Comparison of ENCODE assay signal across 9 cellular contexts in genomic region chr1:221715321-221716169, GRCh38. TPM values are rescaled to one million over a fixed set of nuclear protein-coding genes. Genes with fewer than 3 reads are reported as not detected.
DNase-seq lines count a peak whose midpoint lies in the region; ATAC-seq and TF ChIP-seq lines count a peak whose summit lies in the region.
"Had no signal": no experiment of that assay in that cellular context is flagged by ENCODE, and none has a peak within 500 bp of the region (broad histone marks: within the 10 kb centered on the region; RNA-seq: fewer than 3 reads in every experiment).

No MANE protein-coding gene starts in this region.

- H3K4me1 ChIP-seq in vagina, result peaks cover 22% of the 10 kb centered on the region

- peaks cover 94% of the 10 kb centered on the region for H3K4me1 Mint-ChIP-seq in stimulated activated naive CD8-positive, alpha-beta T cell treated with anti-CD3 and anti-CD28 coated beads, Interleukin-15, amount 100 ng/mL, for 72 hours
- H3K4me1 Mint-ChIP-seq in WTC11, result peaks cover 65% of the 10 kb centered on the region

- CTCF ChIA-PET in WTC11 (lab: Charles Lee), result interaction anchor here (0.6 to 1.9 kb wide), 6 partner anchors 26 to 451 kb away, joined by 3 to 9 read pairs (median 4); partner anchors contain the start of gene DUSP10

- no peak for ATAC-seq in stimulated activated naive CD8-positive, alpha-beta T cell treated with anti-CD3 and anti-CD28 coated beads, Interleukin-15, amount 100 ng/mL, for 72 hours
- ATAC-seq in stimulated activated naive CD8-positive, alpha-beta T cell treated with anti-CD3 and anti-CD28 coated beads, Interleukin-15, Interleukin-2, amounts not matched to agents 100 U/mL and 50 U/mL, for 24 hours, result no peak
- ATAC-seq in WTC11 (peak; percentile 87), esophagus mucosa (no peak)

- POLR2A ChIA-PET in WTC11 (lab: Charles Lee), result interaction anchor here (0.8 to 1.4 kb wide), 3 partner anchors 25 to 58 kb away, joined by 3 to 21 read pairs (median 6); partner anchors contain the start of gene DUSP10

- TF ChIP-seq CTCF in WTC11 (IDR thresholded peaks at IDR 0.05) (no peak), vagina (IDR thresholded peaks at IDR 0.05) (no peak)

- no peaks in the 10 kb centered on the region for H3K36me3 ChIP-seq in vagina
- H3K36me3 ChIP-seq: right atrium auricular region had no signal

- intact Hi-C loops in vagina (cut with DNase I), result no loop called here

- H3K27me3 Mint-ChIP-seq in stimulated activated naive CD8-positive, alpha-beta T cell treated with anti-CD3 and anti-CD28 coated beads, Interleukin-15, amount 100 ng/mL, for 72 hours, result no peaks in the 10 kb centered on the region
- H3K27me3 Mint-ChIP-seq in WTC11 (ENCODE audit: low read depth), result peaks cover 63% of the 10 kb centered on the region

- peak overlapping the region; percentile 27 to 62 for H3K4me3 Mint-ChIP-seq in stimulated activated naive CD8-positive, alpha-beta T cell treated with anti-CD3 and anti-CD28 coated beads, Interleukin-15, amount 100 ng/mL, for 72 hours
- peak overlapping the region; percentile 29 for H3K4me3 Mint-ChIP-seq in WTC11

- peaks cover 9% of the 10 kb centered on the region; the same call in 1 of the 2 replicates for H3K36me3 Mint-ChIP-seq in WTC11

- no peaks in the 10 kb centered on the region for H3K27me3 ChIP-seq in vagina
- H3K27me3 ChIP-seq: right atrium auricular region had no signal

- peak overlapping the region; percentile 63 to 69 for H3K27ac Mint-ChIP-seq in stimulated activated naive CD8-positive, alpha-beta T cell treated with anti-CD3 and anti-CD28 coated beads, Interleukin-15, amount 100 ng/mL, for 72 hours
- H3K27ac Mint-ChIP-seq in WTC11, result peak overlapping the region; percentile 69

- peaks cover 0 to 5% of the 10 kb centered on the region in 2 donors for H3K9me3 Mint-ChIP-seq in stimulated activated naive CD8-positive, alpha-beta T cell treated with anti-CD3 and anti-CD28 coated beads, Interleukin-15, amount 100 ng/mL, for 72 hours
- H3K9me3 Mint-ChIP-seq in WTC11, result peaks cover 11% of the 10 kb centered on the region

- no peak for DNase-seq in stimulated activated naive CD8-positive, alpha-beta T cell treated with anti-CD3 and anti-CD28 coated beads, Interleukin-15, amount 100 ng/mL, for 72 hours
- DNase-seq in stimulated activated naive CD8-positive, alpha-beta T cell treated with anti-CD3 and anti-CD28 coated beads, Interleukin-15, Interleukin-2, amounts not matched to agents 100 U/mL and 50 U/mL, for 24 hours, result no peak
- DNase-seq in WTC11 (ENCODE audit: low spot score) (peak; percentile 58), iPS-NIHi11 (ENCODE audit: low spot score) (peak; percentile 39), vagina (ENCODE audit: extremely low spot score in 2 of 2) (no peak), AG08396 (ENCODE audit: low spot score) (no peak), SW 1271 (lab: John Stamatoyannopoulos, UW) (no peak)

- peak overlapping the region; percentile 27 for H3K27ac ChIP-seq in vagina
- H3K27ac ChIP-seq: right atrium auricular region had no signal

- H3K9me3 ChIP-seq in vagina, result no peaks in the 10 kb centered on the region
- H3K9me3 ChIP-seq: right atrium auricular region had no signal

- no peak overlapping the region for H3K4me3 ChIP-seq in vagina
- H3K4me3 ChIP-seq: right atrium auricular region had no signal

- no peak for TF ChIP-seq POLR2A in vagina (IDR thresholded peaks at IDR 0.05)

TF ChIP-seq in WTC11, 78 proteins besides CTCF, POLR2A, EP300 and RAD21:
- TF ChIP-seq ATF3 (CRISPR knock-in tag; conservative IDR thresholded peaks at IDR 0.05) (no peak), FOXP4 (CRISPR knock-in tag; IDR thresholded peaks at IDR 0.05) (peak; percentile 45; the same call in 1 of the 2 replicates), PRDM15 (CRISPR knock-in tag; IDR thresholded peaks at IDR 0.05) (peak; percentile 71), FOXK1 (CRISPR knock-in tag; IDR thresholded peaks at IDR 0.05) (peak; percentile 42; the same call in 1 of the 2 replicates)

RNA-seq across cellular contexts. Expression of gene DUSP10, which starts 26.3 kb away (rescaled TPM):
- total RNA-seq in WTC11 (2021), result 1.6 to 2.2 TPM (median 2.0 TPM) in 3 replicates
- total RNA-seq in vagina, result 4.7 TPM
- total RNA-seq in esophagus mucosa, result 3.0 TPM

Comparison
In these comparisons a context has a peak if more than half of its experiments do, and no peak if none do; other contexts are left out.
1. DNase-seq: peak in WTC11 (single experiment) and iPS-NIHi11 (single experiment); none in stimulated activated naive CD8-positive, alpha-beta T cell treated with anti-CD3 and anti-CD28 coated beads, Interleukin-15, amount 100 ng/mL, for 72 hours (0 of 2), stimulated activated naive CD8-positive, alpha-beta T cell treated with anti-CD3 and anti-CD28 coated beads, Interleukin-15, Interleukin-2, amounts not matched to agents 100 U/mL and 50 U/mL, for 24 hours (single experiment), vagina (0 of 2), AG08396 (single experiment) and SW 1271 (0 of 2).